ENCODE assay signal across 13 cellular contexts in the genomic region with DNA sequence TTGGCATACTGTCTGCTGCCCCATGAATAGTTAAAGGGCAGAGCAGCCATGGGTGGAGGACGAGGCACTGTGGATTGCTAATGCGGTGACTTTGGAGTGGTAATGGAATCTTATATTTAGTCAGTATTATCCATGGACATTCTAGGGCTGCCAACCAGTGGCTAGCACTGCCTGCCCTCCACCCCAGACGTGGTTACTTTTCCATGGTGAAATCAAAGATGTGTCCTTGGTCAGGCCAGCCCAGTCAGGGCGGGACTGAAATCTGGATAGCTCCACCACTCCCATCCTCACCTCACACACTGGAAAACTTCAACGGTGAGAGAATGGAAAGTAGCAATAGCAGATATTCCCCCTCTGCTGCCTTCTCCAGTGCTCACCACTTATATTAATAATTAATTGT. TPM values are rescaled to one million over a fixed set of nuclear protein-coding genes. Genes with fewer than 3 reads are reported as not detected.
A peak's percentile ranks its signal among the peaks of the same experiment; 100 is the strongest.
DNase-seq lines count a peak whose midpoint lies in the region; ATAC-seq and TF ChIP-seq lines count a peak whose summit lies in the region.
"Had no signal": no experiment of that assay in that cellular context is flagged by ENCODE, and none has a peak within 500 bp of the region (broad histone marks: within the 10 kb centered on the region; RNA-seq: fewer than 3 reads in every experiment).

No MANE protein-coding gene starts in this region.

- H3K4me3 Mint-ChIP-seq in activated T-cell treated with anti-CD3 and anti-CD28 coated beads, Interleukin-2, amount 50 U/mL, for 24 hours, result peak overlapping the region; percentile 90
- peak overlapping the region; percentile 91 to 96 (median 95) for H3K4me3 Mint-ChIP-seq in T-cell
- H3K4me3 Mint-ChIP-seq in stimulated activated effector memory CD8-positive, alpha-beta T cell treated with anti-CD3 and anti-CD28 coated beads, Interleukin-12 subunit alpha, Interleukin-12 subunit beta, amount 100 ng/mL, for 72 hours, result peak overlapping the region; percentile 93
- H3K4me3 Mint-ChIP-seq in progenitor cell of endocrine pancreas (ENCODE audit: low read depth), result no peak overlapping the region

- no peak for TF ChIP-seq CTCF in foreskin fibroblast (IDR thresholded peaks at IDR 0.05; ENCODE audit: low read depth, low read length)
- TF ChIP-seq CTCF in progenitor cell of endocrine pancreas (IDR thresholded peaks at IDR 0.05; ENCODE audit: unreplicated experiment), result no peak

- no peak for ATAC-seq in T-cell (replicated peaks in 1 of 4)
- ATAC-seq in esophagus mucosa, result peak; percentile 8
- ATAC-seq in stimulated activated effector memory CD8-positive, alpha-beta T cell treated with anti-CD3 and anti-CD28 coated beads, Interleukin-12 subunit alpha, Interleukin-12 subunit beta, amount 100 ng/mL, for 72 hours, result no peak

- H3K4me3 ChIP-seq in foreskin fibroblast (ENCODE audit: low read depth in 1 of 2, low read length in 2 of 2), result no peak overlapping the region
- H3K4me3 ChIP-seq: SJSA1 had no signal

- no peaks in the 10 kb centered on the region for H3K27me3 Mint-ChIP-seq in activated T-cell treated with anti-CD3 and anti-CD28 coated beads, Interleukin-2, amount 50 U/mL, for 24 hours
- H3K27me3 Mint-ChIP-seq in T-cell (peaks cover 0 to 3% of the 10 kb centered on the region in 2 donors), progenitor cell of endocrine pancreas (peaks cover 7% of the 10 kb centered on the region)

- DNase-seq in activated T-cell treated with anti-CD3 and anti-CD28 coated beads, Interleukin-2, amount 50 U/mL, for 24 hours, result no peak
- DNase-seq in activated T-cell treated with anti-CD3 and anti-CD28 coated beads, Interleukin-2, amount 50 U/mL, for 48 hours, result no peak
- DNase-seq in T-cell (no peak), foreskin fibroblast (no peak), DMS153 (lab: John Stamatoyannopoulos, UW) (no peak), progenitor cell of endocrine pancreas (ENCODE audit: low spot score, unreplicated experiment) (no peak)
- DNase-seq in stimulated activated effector memory CD8-positive, alpha-beta T cell treated with anti-CD3 and anti-CD28 coated beads, Interleukin-12 subunit alpha, Interleukin-12 subunit beta, amount 100 ng/mL, for 72 hours (ENCODE audit: low spot score in 2 of 2), result no peak
- DNase-seq: ACHN; erythroblast; stimulated activated CD4-positive, alpha-beta T cell treated with anti-CD3 and anti-CD28 coated beads, Interleukin-4, amount 100 ng/mL, for 1 hour; substantia nigra had no signal

- CTCF ChIA-PET in T-cell (lab: Charles Lee), result interaction anchor here in 1 of 2 donors (1.3 kb wide), 1 partner anchor 14 kb away, joined by 3 read pairs; no protein-coding TSS in a partner anchor

- H3K27ac Mint-ChIP-seq in activated T-cell treated with anti-CD3 and anti-CD28 coated beads, Interleukin-2, amount 50 U/mL, for 24 hours, result peak overlapping the region; percentile 91
- H3K27ac Mint-ChIP-seq in T-cell, result peak overlapping the region; percentile 95 to 96
- peak overlapping the region; percentile 89 for H3K27ac Mint-ChIP-seq in stimulated activated effector memory CD8-positive, alpha-beta T cell treated with anti-CD3 and anti-CD28 coated beads, Interleukin-12 subunit alpha, Interleukin-12 subunit beta, amount 100 ng/mL, for 72 hours
- no peak overlapping the region for H3K27ac Mint-ChIP-seq in progenitor cell of endocrine pancreas

- POLR2A ChIA-PET in T-cell (lab: Charles Lee), result no interaction called here

- no peaks in the 10 kb centered on the region for H3K9me3 Mint-ChIP-seq in activated T-cell treated with anti-CD3 and anti-CD28 coated beads, Interleukin-2, amount 50 U/mL, for 24 hours
- H3K9me3 Mint-ChIP-seq in T-cell (no peaks in the 10 kb centered on the region), progenitor cell of endocrine pancreas (ENCODE audit: low read depth) (no peaks in the 10 kb centered on the region)
- H3K9me3 Mint-ChIP-seq in stimulated activated effector memory CD8-positive, alpha-beta T cell treated with anti-CD3 and anti-CD28 coated beads, Interleukin-12 subunit alpha, Interleukin-12 subunit beta, amount 100 ng/mL, for 72 hours, result no peaks in the 10 kb centered on the region

- peaks cover 14% of the 10 kb centered on the region for H3K36me3 Mint-ChIP-seq in activated T-cell treated with anti-CD3 and anti-CD28 coated beads, Interleukin-2, amount 50 U/mL, for 24 hours (ENCODE audit: low read depth)
- H3K36me3 Mint-ChIP-seq in T-cell, result peaks cover 11% of the 10 kb centered on the region
- H3K36me3 Mint-ChIP-seq in stimulated activated effector memory CD8-positive, alpha-beta T cell treated with anti-CD3 and anti-CD28 coated beads, Interleukin-12 subunit alpha, Interleukin-12 subunit beta, amount 100 ng/mL, for 72 hours, result peaks cover 19% of the 10 kb centered on the region
- peaks cover 1% of the 10 kb centered on the region for H3K36me3 Mint-ChIP-seq in progenitor cell of endocrine pancreas (ENCODE audit: insufficient read depth)

- peaks cover 68% of the 10 kb centered on the region for H3K4me1 Mint-ChIP-seq in activated T-cell treated with anti-CD3 and anti-CD28 coated beads, Interleukin-2, amount 50 U/mL, for 24 hours (ENCODE audit: low read depth)
- H3K4me1 Mint-ChIP-seq in T-cell (peaks cover 66 to 72% (median 71%) of the 10 kb centered on the region in 3 donors), progenitor cell of endocrine pancreas (ENCODE audit: low read depth) (peaks cover 17% of the 10 kb centered on the region)
- H3K4me1 Mint-ChIP-seq in stimulated activated effector memory CD8-positive, alpha-beta T cell treated with anti-CD3 and anti-CD28 coated beads, Interleukin-12 subunit alpha, Interleukin-12 subunit beta, amount 100 ng/mL, for 72 hours, result peaks cover 48% of the 10 kb centered on the region

RNA-seq across cellular contexts. Expression of gene TTC9, which starts 2.3 kb away (rescaled TPM):
- total RNA-seq in T-cell (10 to 100 TPM; 14.4 to 23.4 (median 17.8) TPM), esophagus mucosa (40.5 TPM), progenitor cell of endocrine pancreas (8.2 and 9.0 TPM in 2 replicates)

RNA-seq across cellular contexts. Expression of gene MED6, which starts 43.6 kb away (rescaled TPM):
- total RNA-seq in T-cell (10 to 100 TPM; 45.1 to 96.4 (median 53.3) TPM), esophagus mucosa (22.2 TPM), progenitor cell of endocrine pancreas (47.1 and 52.2 TPM in 2 replicates)
